21 cellular contexts compared by ENCODE assay signal in genomic region chr17:68315930-68316329, GRCh38. TPM values are rescaled to one million over a fixed set of nuclear protein-coding genes. Genes with fewer than 3 reads are reported as not detected.
"Had no signal": no experiment of that assay in that cellular context is flagged by ENCODE, and none has a peak within 500 bp of the region (broad histone marks: within the 10 kb centered on the region; RNA-seq: fewer than 3 reads in every experiment).

No MANE protein-coding gene starts in this region.

- ATAC-seq: effector memory CD8-positive, alpha-beta T cell; left lung; right cardiac atrium; upper lobe of right lung had no signal

- DNase-seq: activated CD4-positive, CD25-positive, alpha-beta regulatory T cell treated with anti-CD3 and anti-CD28 coated beads, Interleukin-2, amount 50 U/mL, for 72 hours; activated gamma-delta T cell treated with Interleukin-2 at 50 U/mL for 16 hours; adrenal gland; brain microvascular endothelial cell; caudate nucleus; dorsolateral prefrontal cortex; effector memory CD8-positive, alpha-beta T cell; foreskin melanocyte; left lung; nucleus accumbens; right cardiac atrium; stimulated activated CD4-positive, alpha-beta T cell treated with anti-CD3 and anti-CD28 coated beads, Interleukin-12 subunit alpha, Interleukin-12 subunit beta, amount 100 ng/mL, for 4 hours; stimulated activated CD4-positive, alpha-beta T cell treated with anti-CD3 and anti-CD28 coated beads, Interleukin-4, amount 100 ng/mL, for 4 hours; substantia nigra; thyroid gland; upper lobe of right lung; WERI-Rb-1 had no signal

- H3K27me3 Mint-ChIP-seq: activated naive CD4-positive, alpha-beta T cell treated with anti-CD3 and anti-CD28 coated beads, Interleukin-2, amount 50 U/mL, for 24 hours; effector memory CD8-positive, alpha-beta T cell; stimulated activated naive CD8-positive, alpha-beta T cell treated with anti-CD3 and anti-CD28 coated beads, Interleukin-15, Interleukin-2, amounts not matched to agents 100 ng/mL and 50 ng/mL, for 24 hours had no signal

- H3K27ac Mint-ChIP-seq: activated naive CD4-positive, alpha-beta T cell treated with anti-CD3 and anti-CD28 coated beads, Interleukin-2, amount 50 U/mL, for 24 hours; nephron; stimulated activated naive CD8-positive, alpha-beta T cell treated with anti-CD3 and anti-CD28 coated beads, Interleukin-15, Interleukin-2, amounts not matched to agents 100 ng/mL and 50 ng/mL, for 24 hours had no signal

- H3K4me1 Mint-ChIP-seq: nephron had no signal

- H3K4me3 Mint-ChIP-seq: activated naive CD4-positive, alpha-beta T cell treated with anti-CD3 and anti-CD28 coated beads, Interleukin-2, amount 50 U/mL, for 24 hours; nephron; stimulated activated naive CD8-positive, alpha-beta T cell treated with anti-CD3 and anti-CD28 coated beads, Interleukin-15, Interleukin-2, amounts not matched to agents 100 ng/mL and 50 ng/mL, for 24 hours had no signal

- H3K9me3 Mint-ChIP-seq: activated naive CD4-positive, alpha-beta T cell treated with anti-CD3 and anti-CD28 coated beads, Interleukin-2, amount 50 U/mL, for 24 hours; effector memory CD8-positive, alpha-beta T cell; nephron had no signal

RNA-seq across cellular contexts. Expression of gene SLC16A6, which starts 25.0 kb away (rescaled TPM):
- total RNA-seq: ascending aorta had no signal
